In the genomic region with DNA sequence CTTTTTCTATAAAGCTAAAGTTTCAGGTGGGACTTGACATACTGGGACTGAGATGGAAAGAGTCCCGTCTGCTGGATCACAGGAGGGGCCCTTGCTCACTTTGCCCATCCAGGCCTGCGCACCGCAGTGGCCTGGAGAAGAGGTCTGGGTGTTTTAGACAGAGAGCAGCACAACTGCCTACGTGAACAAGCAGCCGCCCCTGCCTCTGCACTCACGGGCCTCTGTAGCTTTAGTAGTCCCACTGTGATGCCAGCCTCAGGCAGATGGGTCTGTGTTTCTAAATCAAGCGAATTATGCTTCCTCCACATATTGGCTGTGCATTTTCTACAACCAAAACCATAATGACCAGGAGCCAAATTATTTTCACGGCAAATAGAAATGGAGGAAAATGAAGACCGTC, we compare ENCODE assay signal across 38 cellular contexts.
"Had no signal": no experiment of that assay in that cellular context is flagged by ENCODE, and none has a peak within 500 bp of the region (broad histone marks: within the 10 kb centered on the region; RNA-seq: fewer than 3 reads in every experiment).

No MANE protein-coding gene starts in this region.

- H3K27me3 Mint-ChIP-seq: activated T-helper 17 cell treated with anti-CD3 and anti-CD28 coated beads, Interleukin-2, amount 50 U/mL, for 72 hours had no signal

- H3K27me3 ChIP-seq: adrenal gland, ascending aorta, body of pancreas, brain microvascular endothelial cell, breast epithelium, cardiac muscle cell had no signal

- H3K4me3 Mint-ChIP-seq: activated naive CD4-positive, alpha-beta T cell treated with anti-CD3 and anti-CD28 coated beads for 36 hours; activated naive CD4-positive, alpha-beta T cell treated with anti-CD3 and anti-CD28 coated beads, Interleukin-2, amount 10 ng/mL, durations not matched to agents 7 days and 5 days; activated naive CD4-positive, alpha-beta T cell treated with anti-CD3 and anti-CD28 coated beads, Interleukin-2, amount 50 U/mL, for 24 hours; activated naive CD8-positive, alpha-beta T cell; activated naive CD8-positive, alpha-beta T cell treated with anti-CD3 and anti-CD28 coated beads for 36 hours; activated naive CD8-positive, alpha-beta T cell treated with anti-CD3 and anti-CD28 coated beads, Interleukin-2, amount 10 ng/mL, durations not matched to agents 7 days and 5 days; activated naive CD8-positive, alpha-beta T cell treated with anti-CD3 and anti-CD28 coated beads, Interleukin-2, amount 50 U/mL, for 24 hours; activated T-cell treated with anti-CD3 and anti-CD28 coated beads, Interleukin-2, amount 50 U/mL, for 24 hours; activated T-cell treated with anti-CD3 and anti-CD28 coated beads, Interleukin-2, amount 50 U/mL, for 4 hours; activated T-cell treated with anti-CD3 and anti-CD28 coated beads, Interleukin-2, amount 50 U/mL, for 72 hours; activated T-helper 1 cell treated with anti-CD3 and anti-CD28 coated beads, Interleukin-12 subunit alpha, Interleukin-12 subunit beta, Interleukin-2, Interleukin-4 antibody, amounts not matched to agents 30 ng/mL and 10 ng/mL and 1 ng/mL, durations not matched to agents 14 hours and 24 hours and 36 hours; activated T-helper 17 cell treated with anti-CD3 and anti-CD28 coated beads, Interleukin-2, amount 50 U/mL, for 72 hours; brain; central memory CD8-positive, alpha-beta T cell had no signal

- H3K4me1 ChIP-seq: adrenal gland, ascending aorta, breast epithelium had no signal

- DNase-seq: activated effector memory CD4-positive, alpha-beta T cell treated with anti-CD3 and anti-CD28 coated beads, Interleukin-2, amount 50 U/mL, for 16 hours; activated effector memory CD4-positive, alpha-beta T cell treated with Interleukin-2 at 50 U/mL for 16 hours; activated gamma-delta T cell; activated gamma-delta T cell treated with Interleukin-2 at 50 U/mL for 16 hours; activated naive CD4-positive, alpha-beta T cell; activated naive CD4-positive, alpha-beta T cell treated with anti-CD3 and anti-CD28 coated beads for 36 hours; activated naive CD4-positive, alpha-beta T cell treated with anti-CD3 and anti-CD28 coated beads, Interleukin-2, amount 10 ng/mL, durations not matched to agents 7 days and 5 days; activated naive CD4-positive, alpha-beta T cell treated with anti-CD3 and anti-CD28 coated beads, Interleukin-2, amount 50 U/mL, for 16 hours; activated naive CD4-positive, alpha-beta T cell treated with Interleukin-2 at 50 U/mL for 16 hours; activated naive CD8-positive, alpha-beta T cell treated with anti-CD3 and anti-CD28 coated beads for 36 hours; activated naive CD8-positive, alpha-beta T cell treated with anti-CD3 and anti-CD28 coated beads, Interleukin-2, amount 10 ng/mL, durations not matched to agents 7 days and 5 days; activated naive CD8-positive, alpha-beta T cell treated with anti-CD3 and anti-CD28 coated beads, Interleukin-2, amount 50 U/mL, for 24 hours; activated T-cell treated with anti-CD3 and anti-CD28 coated beads, Interleukin-2, amount 50 U/mL, for 1 hour; activated T-cell treated with anti-CD3 and anti-CD28 coated beads, Interleukin-2, amount 50 U/mL, for 24 hours; activated T-cell treated with anti-CD3 and anti-CD28 coated beads, Interleukin-2, amount 50 U/mL, for 4 hours; activated T-cell treated with anti-CD3 and anti-CD28 coated beads, Interleukin-2, amount 50 U/mL, for 48 hours; activated T-cell treated with anti-CD3 and anti-CD28 coated beads, Interleukin-2, amount 50 U/mL, for 72 hours; adrenal gland; amniotic stem cell; amygdala; anterior cingulate cortex; aorta; body of pancreas; brain microvascular endothelial cell; caudate nucleus; central memory CD4-positive, alpha-beta T cell; cerebellar nuclear complex had no signal

- H3K36me3 ChIP-seq: adrenal gland, ascending aorta, brain microvascular endothelial cell, breast epithelium, cardiac muscle cell had no signal

- H3K9me3 Mint-ChIP-seq: activated naive CD4-positive, alpha-beta T cell treated with anti-CD3 and anti-CD28 coated beads for 36 hours; activated naive CD4-positive, alpha-beta T cell treated with anti-CD3 and anti-CD28 coated beads, Interleukin-2, amount 10 ng/mL, durations not matched to agents 7 days and 5 days; activated naive CD4-positive, alpha-beta T cell treated with anti-CD3 and anti-CD28 coated beads, Interleukin-2, amount 50 U/mL, for 24 hours; activated naive CD8-positive, alpha-beta T cell treated with anti-CD3 and anti-CD28 coated beads for 36 hours; activated naive CD8-positive, alpha-beta T cell treated with anti-CD3 and anti-CD28 coated beads, Interleukin-2, amount 10 ng/mL, durations not matched to agents 7 days and 5 days; activated naive CD8-positive, alpha-beta T cell treated with anti-CD3 and anti-CD28 coated beads, Interleukin-2, amount 50 U/mL, for 24 hours; activated T-cell treated with anti-CD3 and anti-CD28 coated beads, Interleukin-2, amount 50 U/mL, for 24 hours; activated T-cell treated with anti-CD3 and anti-CD28 coated beads, Interleukin-2, amount 50 U/mL, for 4 hours; activated T-cell treated with anti-CD3 and anti-CD28 coated beads, Interleukin-2, amount 50 U/mL, for 72 hours; activated T-helper 1 cell treated with anti-CD3 and anti-CD28 coated beads, Interleukin-12 subunit alpha, Interleukin-12 subunit beta, Interleukin-2, Interleukin-4 antibody, amounts not matched to agents 30 ng/mL and 10 ng/mL and 1 ng/mL, durations not matched to agents 14 hours and 24 hours and 36 hours; activated T-helper 17 cell treated with anti-CD3 and anti-CD28 coated beads, Interleukin-2, amount 50 U/mL, for 72 hours; activated T-helper 2 cell treated with anti-CD3 and anti-CD28 coated beads, Interferon-gamma antibody, Interleukin-2, Interleukin-4, amounts not matched to agents 10 μg/mL and 5 μg/mL and 100 μg/mL, durations not matched to agents 14 hours and 24 hours and 36 hours; brain; central memory CD8-positive, alpha-beta T cell had no signal

- H3K4me3 ChIP-seq: adrenal gland, ascending aorta, body of pancreas, breast epithelium, cardiac muscle cell had no signal

- H3K27ac ChIP-seq: adrenal gland, ascending aorta, body of pancreas, brain microvascular endothelial cell, breast epithelium, cardiac muscle cell had no signal

- H3K4me1 Mint-ChIP-seq: activated naive CD4-positive, alpha-beta T cell treated with anti-CD3 and anti-CD28 coated beads, Interleukin-2, amount 10 ng/mL, durations not matched to agents 7 days and 5 days; activated naive CD4-positive, alpha-beta T cell treated with anti-CD3 and anti-CD28 coated beads, Interleukin-2, amount 50 U/mL, for 24 hours; activated naive CD8-positive, alpha-beta T cell treated with anti-CD3 and anti-CD28 coated beads for 36 hours; activated naive CD8-positive, alpha-beta T cell treated with anti-CD3 and anti-CD28 coated beads, Interleukin-2, amount 10 ng/mL, durations not matched to agents 7 days and 5 days; activated naive CD8-positive, alpha-beta T cell treated with anti-CD3 and anti-CD28 coated beads, Interleukin-2, amount 50 U/mL, for 24 hours; activated T-helper 17 cell treated with anti-CD3 and anti-CD28 coated beads, Interleukin-2, amount 50 U/mL, for 72 hours had no signal

- ATAC-seq: activated naive CD4-positive, alpha-beta T cell treated with anti-CD3 and anti-CD28 coated beads, Interleukin-2, amount 50 U/mL, for 72 hours; activated naive CD8-positive, alpha-beta T cell treated with anti-CD3 and anti-CD28 coated beads, Interleukin-2, amount 50 U/mL, for 24 hours; activated T-cell treated with anti-CD3 and anti-CD28 coated beads, Interleukin-2, amount 50 U/mL, for 4 hours; activated T-cell treated with anti-CD3 and anti-CD28 coated beads, Interleukin-2, amount 50 U/mL, for 72 hours; activated T-helper 17 cell treated with anti-CD3 and anti-CD28 coated beads, Interleukin-2, amount 50 U/mL, for 72 hours; body of pancreas had no signal

- H3K9me3 ChIP-seq: adrenal gland, ascending aorta, body of pancreas, breast epithelium had no signal

- H3K27ac Mint-ChIP-seq: activated naive CD4-positive, alpha-beta T cell treated with anti-CD3 and anti-CD28 coated beads for 36 hours; activated naive CD4-positive, alpha-beta T cell treated with anti-CD3 and anti-CD28 coated beads, Interleukin-2, amount 10 ng/mL, durations not matched to agents 7 days and 5 days; activated naive CD4-positive, alpha-beta T cell treated with anti-CD3 and anti-CD28 coated beads, Interleukin-2, amount 50 U/mL, for 24 hours; activated naive CD4-positive, alpha-beta T cell treated with anti-CD3 and anti-CD28 coated beads, Interleukin-2, amount 50 U/mL, for 72 hours; activated naive CD8-positive, alpha-beta T cell; activated naive CD8-positive, alpha-beta T cell treated with anti-CD3 and anti-CD28 coated beads for 36 hours; activated naive CD8-positive, alpha-beta T cell treated with anti-CD3 and anti-CD28 coated beads, Interleukin-2, amount 10 ng/mL, durations not matched to agents 7 days and 5 days; activated naive CD8-positive, alpha-beta T cell treated with anti-CD3 and anti-CD28 coated beads, Interleukin-2, amount 50 U/mL, for 24 hours; activated T-cell treated with anti-CD3 and anti-CD28 coated beads, Interleukin-2, amount 50 U/mL, for 24 hours; activated T-cell treated with anti-CD3 and anti-CD28 coated beads, Interleukin-2, amount 50 U/mL, for 72 hours; activated T-helper 1 cell treated with anti-CD3 and anti-CD28 coated beads, Interleukin-12 subunit alpha, Interleukin-12 subunit beta, Interleukin-2, Interleukin-4 antibody, amounts not matched to agents 30 ng/mL and 10 ng/mL and 1 ng/mL, durations not matched to agents 14 hours and 24 hours and 36 hours; activated T-helper 17 cell treated with anti-CD3 and anti-CD28 coated beads, Interleukin-2, amount 50 U/mL, for 72 hours; activated T-helper 2 cell treated with anti-CD3 and anti-CD28 coated beads, Interferon-gamma antibody, Interleukin-2, Interleukin-4, amounts not matched to agents 10 μg/mL and 5 μg/mL and 100 μg/mL, durations not matched to agents 14 hours and 24 hours and 36 hours; brain had no signal

- H3K36me3 Mint-ChIP-seq: activated naive CD4-positive, alpha-beta T cell treated with anti-CD3 and anti-CD28 coated beads, Interleukin-2, amount 10 ng/mL, durations not matched to agents 7 days and 5 days; activated naive CD4-positive, alpha-beta T cell treated with anti-CD3 and anti-CD28 coated beads, Interleukin-2, amount 50 U/mL, for 24 hours; activated naive CD4-positive, alpha-beta T cell treated with anti-CD3 and anti-CD28 coated beads, Interleukin-2, amount 50 U/mL, for 72 hours; activated naive CD8-positive, alpha-beta T cell; activated naive CD8-positive, alpha-beta T cell treated with anti-CD3 and anti-CD28 coated beads for 36 hours; activated naive CD8-positive, alpha-beta T cell treated with anti-CD3 and anti-CD28 coated beads, Interleukin-2, amount 10 ng/mL, durations not matched to agents 7 days and 5 days; brain had no signal
